In genomic region chr12:2854669-2855453, GRCh38 we compare ENCODE assay signal across 22 cellular contexts. TPM values are rescaled to one million over a fixed set of nuclear protein-coding genes. Genes with fewer than 3 reads are reported as not detected.
"Had no signal": no experiment of that assay in that cellular context is flagged by ENCODE, and none has a peak within 500 bp of the region (broad histone marks: within the 10 kb centered on the region; RNA-seq: fewer than 3 reads in every experiment).

No MANE protein-coding gene starts in this region.

- H3K27me3 ChIP-seq: hepatocyte, testis, upper lobe of right lung had no signal

- ATAC-seq: activated naive CD4-positive, alpha-beta T cell treated with anti-CD3 and anti-CD28 coated beads, Interleukin-2, amount 50 U/mL, for 72 hours; effector memory CD8-positive, alpha-beta T cell; lower lobe of right lung; stimulated activated naive CD8-positive, alpha-beta T cell treated with anti-CD3 and anti-CD28 coated beads, Interleukin-15, amount 100 ng/mL, for 72 hours; upper lobe of right lung; WTC11 had no signal

- H3K4me3 ChIP-seq: hepatocyte, lower lobe of right lung, testis, upper lobe of right lung had no signal

- H3K27ac ChIP-seq: hepatocyte, lower lobe of right lung, testis, upper lobe of right lung had no signal

- H3K4me2 ChIP-seq: hepatocyte had no signal

- H3K36me3 ChIP-seq: lower lobe of right lung, upper lobe of right lung had no signal

- H2AFZ ChIP-seq: hepatocyte had no signal

- H3K4me1 ChIP-seq: lower lobe of right lung had no signal

- H3K79me2 ChIP-seq: hepatocyte had no signal

- H3K9me3 ChIP-seq: lower lobe of right lung, testis, upper lobe of right lung had no signal

- DNase-seq: activated CD4-positive, alpha-beta memory T cell treated with anti-CD3 and anti-CD28 coated beads for 36 hours; activated CD4-positive, alpha-beta T cell treated with anti-CD3 and anti-CD28 coated beads for 4 hours; activated gamma-delta T cell treated with Interleukin-2 at 50 U/mL for 16 hours; activated T-cell treated with anti-CD3 and anti-CD28 coated beads for 4 hours; dermis blood vessel endothelial cell; effector memory CD8-positive, alpha-beta T cell; foreskin fibroblast; occipital lobe; right cardiac atrium; stimulated activated CD4-positive, alpha-beta T cell treated with anti-CD3 and anti-CD28 coated beads, Interleukin-15, amount 100 ng/mL, for 24 hours; stimulated activated CD4-positive, alpha-beta T cell treated with anti-CD3 and anti-CD28 coated beads, Interleukin-2, amount 100 ng/mL, for 48 hours; stimulated activated naive CD8-positive, alpha-beta T cell treated with anti-CD3 and anti-CD28 coated beads, Interleukin-15, amount 100 ng/mL, for 72 hours; testis; upper lobe of right lung had no signal

RNA-seq across cellular contexts. Expression of gene TEX52, which starts 2.0 kb away (rescaled TPM):
- total RNA-seq: activated T-helper 1 cell treated with anti-CD3 and anti-CD28 coated beads, Interleukin-12 subunit alpha, Interleukin-12 subunit beta, Interleukin-2, Interleukin-4 antibody, amounts not matched to agents 30 ng/mL and 10 ng/mL and 1 ng/mL, durations not matched to agents 14 hours and 24 hours and 36 hours; cerebellum; dermis blood vessel endothelial cell; hepatocyte; lower lobe of right lung; occipital lobe; progenitor cell of endocrine pancreas; right cardiac atrium; skeletal muscle tissue; upper lobe of right lung; WTC11 had no signal
- polyA plus RNA-seq: hepatocyte, right cardiac atrium had no signal

RNA-seq across cellular contexts. Expression of gene NRIP2, which starts 20.0 kb away (rescaled TPM):
- total RNA-seq: activated CD4-positive, alpha-beta memory T cell treated with anti-CD3 and anti-CD28 coated beads for 36 hours; activated naive CD4-positive, alpha-beta T cell treated with anti-CD3 and anti-CD28 coated beads, Interleukin-2, amount 50 U/mL, for 72 hours; activated T-helper 1 cell treated with anti-CD3 and anti-CD28 coated beads, Interleukin-12 subunit alpha, Interleukin-12 subunit beta, Interleukin-2, Interleukin-4 antibody, amounts not matched to agents 30 ng/mL and 10 ng/mL and 1 ng/mL, durations not matched to agents 14 hours and 24 hours and 36 hours; dermis blood vessel endothelial cell; hepatocyte; progenitor cell of endocrine pancreas; WTC11 had no signal
